ENCODE assay signal across 16 cellular contexts in the genomic region with DNA sequence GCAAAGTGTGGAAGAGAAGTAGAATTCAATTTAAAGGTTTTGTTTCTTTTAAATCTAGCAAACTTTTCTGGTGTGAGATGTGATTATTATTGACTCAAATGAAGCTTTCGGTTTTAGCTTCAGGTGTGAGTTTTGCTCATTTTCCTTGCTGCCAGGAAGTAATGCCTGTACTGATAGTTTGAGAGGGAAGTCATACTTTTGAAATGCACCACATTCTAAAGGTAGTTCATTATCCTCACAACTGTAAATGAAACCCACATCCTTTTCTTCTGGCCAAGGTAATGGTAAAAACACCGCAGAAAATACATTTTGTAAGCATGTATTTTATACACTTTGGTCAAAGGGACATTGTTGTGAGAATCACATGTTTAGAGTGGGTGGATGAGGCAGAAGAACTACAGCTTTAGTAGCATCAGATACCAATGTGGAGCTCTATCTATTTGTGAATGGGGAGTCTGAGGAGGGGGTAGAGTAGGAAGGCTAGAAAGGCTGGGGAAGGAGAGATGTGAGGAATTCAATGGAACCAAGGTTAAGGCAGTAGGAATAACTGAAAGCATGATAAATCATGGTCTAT.
DNase-seq lines count a peak whose midpoint lies in the region; ATAC-seq and TF ChIP-seq lines count a peak whose summit lies in the region.
"Had no signal": no experiment of that assay in that cellular context is flagged by ENCODE, and none has a peak within 500 bp of the region (broad histone marks: within the 10 kb centered on the region; RNA-seq: fewer than 3 reads in every experiment).

No MANE protein-coding gene starts in this region.

- H3K27me3 Mint-ChIP-seq in natural killer cell treated with Interleukin-12 subunit alpha and Interleukin-12 subunit beta and Interleukin-15 and Interleukin-18, amount 100 ng/mL, for 72 hours = peaks cover 2 to 31% of the 10 kb centered on the region in 2 donors
- H3K27me3 Mint-ChIP-seq in natural killer cell (ENCODE audit: low read depth in 2 of 2) = no peaks in the 10 kb centered on the region

- peak overlapping the region; percentile 68 for H3K27ac ChIP-seq in KOPT-K1 (ENCODE audit: low read depth, low read length, poor library complexity, severe bottlenecking)
- H3K27ac ChIP-seq: right atrium auricular region had no signal

- peak overlapping the region; percentile 35 for H3K4me3 Mint-ChIP-seq in natural killer cell treated with Interleukin-12 subunit alpha and Interleukin-12 subunit beta and Interleukin-15 and Interleukin-18, amount 100 ng/mL, for 72 hours
- H3K4me3 Mint-ChIP-seq in natural killer cell = no peak overlapping the region
- no peak overlapping the region for H3K4me3 Mint-ChIP-seq in stimulated activated effector memory CD8-positive, alpha-beta T cell treated with anti-CD3 and anti-CD28 coated beads, Interleukin-12 subunit alpha, Interleukin-12 subunit beta, amount 100 ng/mL, for 72 hours
- H3K4me3 Mint-ChIP-seq: central memory CD8-positive, alpha-beta T cell had no signal

- H3K36me3 ChIP-seq in KOPT-K1 (ENCODE audit: insufficient read depth, low read length) = no peaks in the 10 kb centered on the region
- H3K36me3 ChIP-seq: right atrium auricular region had no signal

- H3K4me1 Mint-ChIP-seq in natural killer cell treated with Interleukin-12 subunit alpha and Interleukin-12 subunit beta and Interleukin-15 and Interleukin-18, amount 100 ng/mL, for 72 hours (ENCODE audit: low read depth in 2 of 2) = peaks cover 5 to 8% of the 10 kb centered on the region in 2 donors
- H3K4me1 Mint-ChIP-seq in natural killer cell = peaks cover 0 to 6% of the 10 kb centered on the region in 2 donors
- H3K4me1 Mint-ChIP-seq in stimulated activated effector memory CD8-positive, alpha-beta T cell treated with anti-CD3 and anti-CD28 coated beads, Interleukin-12 subunit alpha, Interleukin-12 subunit beta, amount 100 ng/mL, for 72 hours = peaks cover 7% of the 10 kb centered on the region

- H3K27ac Mint-ChIP-seq in natural killer cell treated with Interleukin-12 subunit alpha and Interleukin-12 subunit beta and Interleukin-15 and Interleukin-18, amount 100 ng/mL, for 72 hours = peak overlapping the region in 1 of 2 donors; percentile 31
- no peak overlapping the region for H3K27ac Mint-ChIP-seq in natural killer cell
- H3K27ac Mint-ChIP-seq in stimulated activated effector memory CD8-positive, alpha-beta T cell treated with anti-CD3 and anti-CD28 coated beads, Interleukin-12 subunit alpha, Interleukin-12 subunit beta, amount 100 ng/mL, for 72 hours = no peak overlapping the region

- peaks cover 4% of the 10 kb centered on the region for H3K9me3 ChIP-seq in KOPT-K1 (ENCODE audit: insufficient read depth, low read length, poor library complexity, severe bottlenecking)
- H3K9me3 ChIP-seq: right atrium auricular region had no signal

- DNase-seq in natural killer cell treated with Interleukin-12 subunit alpha and Interleukin-12 subunit beta and Interleukin-15 and Interleukin-18, amount 100 ng/mL, for 72 hours (ENCODE audit: low spot score) = no peak
- no peak for DNase-seq in natural killer cell
- no peak for DNase-seq in stimulated activated effector memory CD8-positive, alpha-beta T cell treated with anti-CD3 and anti-CD28 coated beads, Interleukin-12 subunit alpha, Interleukin-12 subunit beta, amount 100 ng/mL, for 72 hours (ENCODE audit: low spot score in 2 of 2)
- no peak for DNase-seq in COLO668 (lab: John Stamatoyannopoulos, UW; ENCODE audit: unreplicated experiment)
- DNase-seq in GM03348 (ENCODE audit: low spot score) = no peak
- DNase-seq in stimulated activated CD4-positive, alpha-beta T cell treated with anti-CD3 and anti-CD28 coated beads, Interleukin-4, amount 100 ng/mL, for 1 hour = no peak
- DNase-seq: amniotic stem cell, hypothalamus, midbrain, NCI-H2029 treated with DMSO at 0.1 percent for 48 hours, NCI-H524, PC-3 had no signal

- no peak for TF ChIP-seq CTCF in natural killer cell (IDR thresholded peaks at IDR 0.05)

- intact Hi-C loops in natural killer cell (cut with micrococcal nuclease) = no loop called here

- peaks cover 11% of the 10 kb centered on the region for H3K9me3 Mint-ChIP-seq in natural killer cell treated with Interleukin-12 subunit alpha and Interleukin-12 subunit beta and Interleukin-15 and Interleukin-18, amount 100 ng/mL, for 72 hours
- H3K9me3 Mint-ChIP-seq in natural killer cell = peaks cover 0 to 2% of the 10 kb centered on the region in 2 donors
- H3K9me3 Mint-ChIP-seq in stimulated activated effector memory CD8-positive, alpha-beta T cell treated with anti-CD3 and anti-CD28 coated beads, Interleukin-12 subunit alpha, Interleukin-12 subunit beta, amount 100 ng/mL, for 72 hours = peaks cover 2% of the 10 kb centered on the region

- H3K36me3 Mint-ChIP-seq in natural killer cell treated with Interleukin-12 subunit alpha and Interleukin-12 subunit beta and Interleukin-15 and Interleukin-18, amount 100 ng/mL, for 72 hours = peaks cover 6% of the 10 kb centered on the region
- H3K36me3 Mint-ChIP-seq in natural killer cell = no peaks in the 10 kb centered on the region
- no peaks in the 10 kb centered on the region for H3K36me3 Mint-ChIP-seq in stimulated activated effector memory CD8-positive, alpha-beta T cell treated with anti-CD3 and anti-CD28 coated beads, Interleukin-12 subunit alpha, Interleukin-12 subunit beta, amount 100 ng/mL, for 72 hours

- ATAC-seq in natural killer cell treated with Interleukin-12 subunit alpha and Interleukin-12 subunit beta and Interleukin-15 and Interleukin-18, amount 100 ng/mL, for 72 hours = peak; percentile 57 to 83
- no peak for ATAC-seq in natural killer cell
- ATAC-seq in HG02870 (IDR thresholded peaks at IDR 0.05; ENCODE audit: unreplicated experiment) = peak; percentile 58
- ATAC-seq in stimulated activated effector memory CD8-positive, alpha-beta T cell treated with anti-CD3 and anti-CD28 coated beads, Interleukin-12 subunit alpha, Interleukin-12 subunit beta, amount 100 ng/mL, for 72 hours = peak; percentile 79
- ATAC-seq: PC-3 had no signal

Comparison
In these comparisons a context has a peak if more than half of its experiments do, and no peak if none do; other contexts are left out.
1. ATAC-seq: peak in natural killer cell treated with Interleukin-12 subunit alpha and Interleukin-12 subunit beta and Interleukin-15 and Interleukin-18, amount 100 ng/mL, for 72 hours (2 of 2), HG02870 (single experiment) and stimulated activated effector memory CD8-positive, alpha-beta T cell treated with anti-CD3 and anti-CD28 coated beads, Interleukin-12 subunit alpha, Interleukin-12 subunit beta, amount 100 ng/mL, for 72 hours (single experiment); none in natural killer cell (0 of 3).